1 cellular context compared by ENCODE assay signal in genomic region chr1:1763657-1764621, GRCh38.
TF ChIP-seq lines count a peak whose summit lies in the region.

No MANE protein-coding gene starts in this region.

TF ChIP-seq in HepG2, 621 proteins besides CTCF, POLR2A, EP300 and RAD21 (continued from another document):
- TF ChIP-seq ZNF784 (CRISPR knock-in tag; IDR thresholded peaks at IDR 0.05; ENCODE audit: borderline replicate concordance) (no peak), ARID4A (CRISPR knock-in tag; IDR thresholded peaks at IDR 0.05; ENCODE audit: borderline replicate concordance) (no peak)
TF ChIP-seq in HepG2: peak in this region for 4.
